Comparison of ENCODE assay signal across 37 cellular contexts in genomic region chr19:38367041-38367440, GRCh38. TPM values are rescaled to one million over a fixed set of nuclear protein-coding genes. Genes with fewer than 3 reads are reported as not detected.
"Had no signal": no experiment of that assay in that cellular context is flagged by ENCODE, and none has a peak within 500 bp of the region (broad histone marks: within the 10 kb centered on the region; RNA-seq: fewer than 3 reads in every experiment).

No MANE protein-coding gene starts in this region.

- H3K27me3 Mint-ChIP-seq: activated CD4-positive, alpha-beta memory T cell treated with anti-CD3 and anti-CD28 coated beads for 36 hours; activated naive CD8-positive, alpha-beta T cell treated with anti-CD3 and anti-CD28 coated beads, Interleukin-2, amount 10 ng/mL, durations not matched to agents 7 days and 5 days had no signal

- H3K27ac Mint-ChIP-seq: activated B cell treated with CpG ODN at 0.5 μM for 24 hours; activated CD4-positive, alpha-beta memory T cell treated with anti-CD3 and anti-CD28 coated beads for 36 hours; activated CD4-positive, alpha-beta T cell treated with anti-CD3 and anti-CD28 coated beads, Interleukin-2, amount 10 ng/mL, durations not matched to agents 24 days and 14 days; activated CD8-positive, alpha-beta T cell treated with anti-CD3 and anti-CD28 coated beads for 36 hours; activated naive CD4-positive, alpha-beta T cell treated with anti-CD3 and anti-CD28 coated beads, Interleukin-2, amount 10 ng/mL, durations not matched to agents 7 days and 5 days; activated naive CD4-positive, alpha-beta T cell treated with anti-CD3 and anti-CD28 coated beads, Interleukin-2, amount 50 U/mL, for 24 hours; activated naive CD8-positive, alpha-beta T cell; activated naive CD8-positive, alpha-beta T cell treated with anti-CD3 and anti-CD28 coated beads, Interleukin-2, amount 10 ng/mL, durations not matched to agents 7 days and 5 days; activated naive CD8-positive, alpha-beta T cell treated with anti-CD3 and anti-CD28 coated beads, Interleukin-2, amount 50 U/mL, for 24 hours; activated T-cell treated with anti-CD3 and anti-CD28 coated beads, Interleukin-2, amount 50 U/mL, for 72 hours; activated T-helper 1 cell treated with anti-CD3 and anti-CD28 coated beads, Interleukin-12 subunit alpha, Interleukin-12 subunit beta, Interleukin-2, Interleukin-4 antibody, amounts not matched to agents 30 ng/mL and 10 ng/mL and 1 ng/mL, durations not matched to agents 14 hours and 24 hours and 36 hours; activated T-helper 17 cell treated with anti-CD3 and anti-CD28 coated beads, Interleukin-2, amount 50 U/mL, for 72 hours; T-helper 1 cell treated with Interleukin-12 subunit alpha and Interleukin-12 subunit beta and Interleukin-4 antibody, amounts not matched to agents 30 μg/mL and 1 μg/mL, for 36 hours; T-helper 2 cell treated with Interferon-gamma antibody and Interleukin-4, amounts not matched to agents 5 μg/mL and 100 μg/mL, for 36 hours had no signal

- H3K27ac ChIP-seq: body of pancreas, brain microvascular endothelial cell, breast epithelium, VCaP had no signal

- H3K9me3 ChIP-seq: body of pancreas, breast epithelium had no signal

- H3K4me1 ChIP-seq: breast epithelium had no signal

- H3K27me3 ChIP-seq: body of pancreas, brain microvascular endothelial cell, breast epithelium had no signal

- H3K4me3 Mint-ChIP-seq: activated B cell treated with CpG ODN at 0.5 μM for 24 hours; activated CD4-positive, alpha-beta memory T cell treated with anti-CD3 and anti-CD28 coated beads for 36 hours; activated CD4-positive, alpha-beta T cell treated with anti-CD3 and anti-CD28 coated beads, Interleukin-2, amount 10 ng/mL, durations not matched to agents 24 days and 14 days; activated CD8-positive, alpha-beta T cell treated with anti-CD3 and anti-CD28 coated beads for 36 hours; activated naive CD4-positive, alpha-beta T cell treated with anti-CD3 and anti-CD28 coated beads, Interleukin-2, amount 10 ng/mL, durations not matched to agents 7 days and 5 days; activated naive CD4-positive, alpha-beta T cell treated with anti-CD3 and anti-CD28 coated beads, Interleukin-2, amount 50 U/mL, for 24 hours; activated naive CD8-positive, alpha-beta T cell; activated naive CD8-positive, alpha-beta T cell treated with anti-CD3 and anti-CD28 coated beads, Interleukin-2, amount 10 ng/mL, durations not matched to agents 7 days and 5 days; activated naive CD8-positive, alpha-beta T cell treated with anti-CD3 and anti-CD28 coated beads, Interleukin-2, amount 50 U/mL, for 24 hours; activated T-cell treated with anti-CD3 and anti-CD28 coated beads, Interleukin-2, amount 50 U/mL, for 4 hours; activated T-cell treated with anti-CD3 and anti-CD28 coated beads, Interleukin-2, amount 50 U/mL, for 72 hours; activated T-helper 1 cell treated with anti-CD3 and anti-CD28 coated beads, Interleukin-12 subunit alpha, Interleukin-12 subunit beta, Interleukin-2, Interleukin-4 antibody, amounts not matched to agents 30 ng/mL and 10 ng/mL and 1 ng/mL, durations not matched to agents 14 hours and 24 hours and 36 hours; activated T-helper 17 cell treated with anti-CD3 and anti-CD28 coated beads, Interleukin-2, amount 50 U/mL, for 72 hours; T-helper 1 cell treated with Interleukin-12 subunit alpha and Interleukin-12 subunit beta and Interleukin-4 antibody, amounts not matched to agents 30 μg/mL and 1 μg/mL, for 36 hours; T-helper 2 cell treated with Interferon-gamma antibody and Interleukin-4, amounts not matched to agents 5 μg/mL and 100 μg/mL, for 36 hours had no signal

- H3K9me3 Mint-ChIP-seq: activated B cell treated with CpG ODN at 0.5 μM for 24 hours; activated CD4-positive, alpha-beta memory T cell treated with anti-CD3 and anti-CD28 coated beads for 36 hours; activated CD4-positive, alpha-beta T cell treated with anti-CD3 and anti-CD28 coated beads, Interleukin-2, amount 10 ng/mL, durations not matched to agents 24 days and 14 days; activated CD8-positive, alpha-beta T cell treated with anti-CD3 and anti-CD28 coated beads for 36 hours; activated naive CD4-positive, alpha-beta T cell treated with anti-CD3 and anti-CD28 coated beads, Interleukin-2, amount 10 ng/mL, durations not matched to agents 7 days and 5 days; activated naive CD4-positive, alpha-beta T cell treated with anti-CD3 and anti-CD28 coated beads, Interleukin-2, amount 50 U/mL, for 24 hours; activated naive CD8-positive, alpha-beta T cell treated with anti-CD3 and anti-CD28 coated beads, Interleukin-2, amount 10 ng/mL, durations not matched to agents 7 days and 5 days; activated naive CD8-positive, alpha-beta T cell treated with anti-CD3 and anti-CD28 coated beads, Interleukin-2, amount 50 U/mL, for 24 hours; activated T-cell treated with anti-CD3 and anti-CD28 coated beads, Interleukin-2, amount 50 U/mL, for 4 hours; activated T-cell treated with anti-CD3 and anti-CD28 coated beads, Interleukin-2, amount 50 U/mL, for 72 hours; activated T-helper 1 cell treated with anti-CD3 and anti-CD28 coated beads, Interleukin-12 subunit alpha, Interleukin-12 subunit beta, Interleukin-2, Interleukin-4 antibody, amounts not matched to agents 30 ng/mL and 10 ng/mL and 1 ng/mL, durations not matched to agents 14 hours and 24 hours and 36 hours; activated T-helper 17 cell treated with anti-CD3 and anti-CD28 coated beads, Interleukin-2, amount 50 U/mL, for 72 hours; T-helper 1 cell treated with Interleukin-12 subunit alpha and Interleukin-12 subunit beta and Interleukin-4 antibody, amounts not matched to agents 30 μg/mL and 1 μg/mL, for 36 hours; T-helper 2 cell treated with Interferon-gamma antibody and Interleukin-4, amounts not matched to agents 5 μg/mL and 100 μg/mL, for 36 hours had no signal

- FAIRE-seq: astrocyte, TTC549 had no signal

- DNase-seq: activated B cell treated with CpG ODN at 0.5 μM for 24 hours; activated CD4-positive, alpha-beta memory T cell treated with anti-CD3 and anti-CD28 coated beads for 36 hours; activated CD4-positive, alpha-beta T cell treated with anti-CD3 and anti-CD28 coated beads for 4 hours; activated CD4-positive, alpha-beta T cell treated with anti-CD3 and anti-CD28 coated beads, Interleukin-2, amount 10 ng/mL, durations not matched to agents 24 days and 14 days; activated CD4-positive, alpha-beta T cell treated with anti-CD3 and anti-CD28 coated beads, Interleukin-2, amount 50 U/mL, for 1 hour; activated CD4-positive, alpha-beta T cell treated with anti-CD3 and anti-CD28 coated beads, Interleukin-2, amount 50 U/mL, for 4 hours; activated CD4-positive, CD25-positive, alpha-beta regulatory T cell treated with anti-CD3 and anti-CD28 coated beads, Interleukin-2, amount 50 U/mL, for 72 hours; activated CD8-positive, alpha-beta memory T cell treated with anti-CD3 and anti-CD28 coated beads, Interleukin-2, amount 50 U/mL, for 4 hours; activated CD8-positive, alpha-beta T cell treated with anti-CD3 and anti-CD28 coated beads for 36 hours; activated effector memory CD4-positive, alpha-beta T cell treated with anti-CD3 and anti-CD28 coated beads, Interleukin-2, amount 50 U/mL, for 16 hours; activated gamma-delta T cell treated with Interleukin-2 at 50 U/mL for 16 hours; activated naive CD4-positive, alpha-beta T cell; activated naive CD4-positive, alpha-beta T cell treated with anti-CD3 and anti-CD28 coated beads, Interleukin-2, amount 10 ng/mL, durations not matched to agents 7 days and 5 days; activated naive CD8-positive, alpha-beta T cell treated with anti-CD3 and anti-CD28 coated beads, Interleukin-2, amount 10 ng/mL, durations not matched to agents 7 days and 5 days; activated naive CD8-positive, alpha-beta T cell treated with anti-CD3 and anti-CD28 coated beads, Interleukin-2, amount 50 U/mL, for 24 hours; activated T-cell treated with anti-CD3 and anti-CD28 coated beads for 4 hours; activated T-cell treated with anti-CD3 and anti-CD28 coated beads, Interleukin-2, amount 50 U/mL, for 1 hour; activated T-cell treated with anti-CD3 and anti-CD28 coated beads, Interleukin-2, amount 50 U/mL, for 4 hours; activated T-cell treated with anti-CD3 and anti-CD28 coated beads, Interleukin-2, amount 50 U/mL, for 72 hours; aorta; body of pancreas; brain microvascular endothelial cell; central memory CD4-positive, alpha-beta T cell; SW 1271; T-helper 1 cell; T-helper 2 cell; T-helper 9 cell had no signal

- H3K36me3 ChIP-seq: brain microvascular endothelial cell, breast epithelium had no signal

- ATAC-seq: activated CD8-positive, alpha-beta T cell treated with anti-CD3 and anti-CD28 coated beads for 36 hours; activated naive CD8-positive, alpha-beta T cell treated with anti-CD3 and anti-CD28 coated beads, Interleukin-2, amount 50 U/mL, for 24 hours; activated T-cell treated with anti-CD3 and anti-CD28 coated beads, Interleukin-2, amount 50 U/mL, for 4 hours; activated T-cell treated with anti-CD3 and anti-CD28 coated beads, Interleukin-2, amount 50 U/mL, for 72 hours; activated T-helper 17 cell treated with anti-CD3 and anti-CD28 coated beads, Interleukin-2, amount 50 U/mL, for 72 hours; body of pancreas had no signal

- H3K4me3 ChIP-seq: body of pancreas, breast epithelium had no signal

- H3K36me3 Mint-ChIP-seq: activated CD4-positive, alpha-beta memory T cell treated with anti-CD3 and anti-CD28 coated beads for 36 hours; activated naive CD4-positive, alpha-beta T cell treated with anti-CD3 and anti-CD28 coated beads, Interleukin-2, amount 10 ng/mL, durations not matched to agents 7 days and 5 days; activated naive CD4-positive, alpha-beta T cell treated with anti-CD3 and anti-CD28 coated beads, Interleukin-2, amount 50 U/mL, for 24 hours; activated naive CD8-positive, alpha-beta T cell; activated naive CD8-positive, alpha-beta T cell treated with anti-CD3 and anti-CD28 coated beads, Interleukin-2, amount 10 ng/mL, durations not matched to agents 7 days and 5 days had no signal

- H3K4me1 Mint-ChIP-seq: activated CD4-positive, alpha-beta T cell treated with anti-CD3 and anti-CD28 coated beads, Interleukin-2, amount 10 ng/mL, durations not matched to agents 24 days and 14 days; activated naive CD8-positive, alpha-beta T cell treated with anti-CD3 and anti-CD28 coated beads, Interleukin-2, amount 10 ng/mL, durations not matched to agents 7 days and 5 days; activated T-helper 17 cell treated with anti-CD3 and anti-CD28 coated beads, Interleukin-2, amount 50 U/mL, for 72 hours had no signal

RNA-seq across cellular contexts. Expression of gene GGN, which starts 20.8 kb away (rescaled TPM):
- total RNA-seq: activated CD8-positive, alpha-beta T cell treated with anti-CD3 and anti-CD28 coated beads for 36 hours; activated naive CD8-positive, alpha-beta T cell treated with anti-CD3 and anti-CD28 coated beads, Interleukin-2, amount 10 ng/mL, durations not matched to agents 7 days and 5 days had no signal
